ENCODE assay signal across 1 cellular context in the genomic region with DNA sequence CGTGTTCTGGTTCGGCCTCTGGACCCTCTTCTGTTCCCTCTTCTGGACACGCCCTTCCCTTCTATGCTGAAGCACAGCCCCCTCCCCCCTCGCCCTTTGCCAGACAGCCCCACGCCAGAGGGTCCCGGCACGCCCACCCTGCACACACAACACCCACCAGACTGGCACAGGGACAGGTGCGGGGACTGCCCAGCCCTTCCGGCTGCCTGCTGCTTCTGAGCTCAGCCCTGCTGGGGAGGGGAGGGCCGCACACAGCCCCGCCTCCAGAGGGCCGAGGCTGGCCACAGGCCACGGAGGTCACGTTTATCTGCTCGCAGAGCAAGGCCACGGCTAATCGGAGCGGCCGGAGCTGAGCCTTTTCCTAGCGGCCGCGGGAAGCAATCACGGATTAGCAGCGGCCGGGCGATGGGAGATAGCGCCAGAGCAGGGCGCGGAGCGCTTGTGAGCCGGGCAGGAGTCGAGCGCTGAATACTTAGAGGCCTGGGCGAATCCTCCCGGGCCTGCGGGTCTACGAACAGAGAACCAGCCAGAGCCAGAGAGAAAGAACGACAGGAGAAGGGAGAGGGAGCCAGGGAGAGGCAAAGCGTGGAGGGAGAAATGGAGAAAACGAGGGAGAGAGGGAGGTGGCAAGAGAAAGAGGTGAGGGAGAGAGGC.
TF ChIP-seq lines count a peak whose summit lies in the region.

No MANE protein-coding gene starts in this region.

TF ChIP-seq in HepG2, 621 proteins besides CTCF, POLR2A, EP300 and RAD21 (continued from another document and continues in another):
- TF ChIP-seq, protein P1, sequence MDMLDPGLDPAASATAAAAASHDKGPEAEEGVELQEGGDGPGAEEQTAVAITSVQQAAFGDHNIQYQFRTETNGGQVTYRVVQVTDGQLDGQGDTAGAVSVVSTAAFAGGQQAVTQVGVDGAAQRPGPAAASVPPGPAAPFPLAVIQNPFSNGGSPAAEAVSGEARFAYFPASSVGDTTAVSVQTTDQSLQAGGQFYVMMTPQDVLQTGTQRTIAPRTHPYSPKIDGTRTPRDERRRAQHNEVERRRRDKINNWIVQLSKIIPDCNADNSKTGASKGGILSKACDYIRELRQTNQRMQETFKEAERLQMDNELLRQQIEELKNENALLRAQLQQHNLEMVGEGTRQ (IDR thresholded peaks at IDR 0.05; ENCODE audit: low read depth, low read length), result no peak
- TF ChIP-seq, protein P1 (CRISPR knock-in tag; IDR thresholded peaks at IDR 0.05; ENCODE audit: borderline replicate concordance), result no peak
- TF ChIP-seq KLF6 (CRISPR knock-in tag; IDR thresholded peaks at IDR 0.05) (0 out of 2 replicates have a peak, but pooled peaks have one; percentile 42), YY1 (IDR thresholded peaks at IDR 0.05; ENCODE audit: insufficient read depth, insufficient replicate concordance, low read depth, low read length) (peak; percentile 43), RCOR2 (CRISPR knock-in tag; IDR thresholded peaks at IDR 0.05) (peak; percentile 72; the same call in 1 of the 2 replicates), GZF1 (CRISPR knock-in tag; IDR thresholded peaks at IDR 0.05) (peak; percentile 49; the same call in 1 of the 2 replicates), NFYC (CRISPR knock-in tag; IDR thresholded peaks at IDR 0.05) (peak; percentile 34), U2AF2 (IDR thresholded peaks at IDR 0.05; ENCODE audit: low read depth, low read length) (no peak), YEATS4 (CRISPR knock-in tag; IDR thresholded peaks at IDR 0.05; ENCODE audit: borderline replicate concordance) (0 out of 2 replicates have a peak, but pooled peaks have one; percentile 24), ZFX (CRISPR knock-in tag; IDR thresholded peaks at IDR 0.05; ENCODE audit: low read depth) (peak; percentile 75), BORCS8-MEF2B (CRISPR knock-in tag; IDR thresholded peaks at IDR 0.05) (peak; percentile 63), RBM39 (IDR thresholded peaks at IDR 0.05; ENCODE audit: low read depth, low read length, poor library complexity, severe bottlenecking) (peak; percentile 23), POLR2G (IDR thresholded peaks at IDR 0.05; ENCODE audit: low read depth, low read length) (peak; percentile 81), FOXJ3 (CRISPR knock-in tag; IDR thresholded peaks at IDR 0.05; ENCODE audit: borderline replicate concordance) (no peak; the same call in 1 of the 2 replicates), TARDBP (CRISPR knock-in tag; IDR thresholded peaks at IDR 0.05) (peak; percentile 82; the same call in 1 of the 2 replicates)
- TF ChIP-seq, protein P2, sequence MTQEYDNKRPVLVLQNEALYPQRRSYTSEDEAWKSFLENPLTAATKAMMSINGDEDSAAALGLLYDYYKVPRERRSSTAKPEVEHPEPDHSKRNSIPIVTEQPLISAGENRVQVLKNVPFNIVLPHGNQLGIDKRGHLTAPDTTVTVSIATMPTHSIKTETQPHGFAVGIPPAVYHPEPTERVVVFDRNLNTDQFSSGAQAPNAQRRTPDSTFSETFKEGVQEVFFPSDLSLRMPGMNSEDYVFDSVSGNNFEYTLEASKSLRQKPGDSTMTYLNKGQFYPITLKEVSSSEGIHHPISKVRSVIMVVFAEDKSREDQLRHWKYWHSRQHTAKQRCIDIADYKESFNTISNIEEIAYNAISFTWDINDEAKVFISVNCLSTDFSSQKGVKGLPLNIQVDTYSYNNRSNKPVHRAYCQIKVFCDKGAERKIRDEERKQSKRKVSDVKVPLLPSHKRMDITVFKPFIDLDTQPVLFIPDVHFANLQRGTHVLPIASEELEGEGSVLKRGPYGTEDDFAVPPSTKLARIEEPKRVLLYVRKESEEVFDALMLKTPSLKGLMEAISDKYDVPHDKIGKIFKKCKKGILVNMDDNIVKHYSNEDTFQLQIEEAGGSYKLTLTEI (CRISPR knock-in tag; conservative IDR thresholded peaks at IDR 0.05), result no peak
- TF ChIP-seq, protein P3, sequence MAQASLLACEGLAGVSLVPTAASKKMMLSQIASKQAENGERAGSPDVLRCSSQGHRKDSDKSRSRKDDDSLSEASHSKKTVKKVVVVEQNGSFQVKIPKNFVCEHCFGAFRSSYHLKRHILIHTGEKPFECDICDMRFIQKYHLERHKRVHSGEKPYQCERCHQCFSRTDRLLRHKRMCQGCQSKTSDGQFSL (CRISPR knock-in tag; IDR thresholded peaks at IDR 0.05), result 0 out of 2 replicates have a peak, but pooled peaks have one; percentile 56
- TF ChIP-seq, protein P4, sequence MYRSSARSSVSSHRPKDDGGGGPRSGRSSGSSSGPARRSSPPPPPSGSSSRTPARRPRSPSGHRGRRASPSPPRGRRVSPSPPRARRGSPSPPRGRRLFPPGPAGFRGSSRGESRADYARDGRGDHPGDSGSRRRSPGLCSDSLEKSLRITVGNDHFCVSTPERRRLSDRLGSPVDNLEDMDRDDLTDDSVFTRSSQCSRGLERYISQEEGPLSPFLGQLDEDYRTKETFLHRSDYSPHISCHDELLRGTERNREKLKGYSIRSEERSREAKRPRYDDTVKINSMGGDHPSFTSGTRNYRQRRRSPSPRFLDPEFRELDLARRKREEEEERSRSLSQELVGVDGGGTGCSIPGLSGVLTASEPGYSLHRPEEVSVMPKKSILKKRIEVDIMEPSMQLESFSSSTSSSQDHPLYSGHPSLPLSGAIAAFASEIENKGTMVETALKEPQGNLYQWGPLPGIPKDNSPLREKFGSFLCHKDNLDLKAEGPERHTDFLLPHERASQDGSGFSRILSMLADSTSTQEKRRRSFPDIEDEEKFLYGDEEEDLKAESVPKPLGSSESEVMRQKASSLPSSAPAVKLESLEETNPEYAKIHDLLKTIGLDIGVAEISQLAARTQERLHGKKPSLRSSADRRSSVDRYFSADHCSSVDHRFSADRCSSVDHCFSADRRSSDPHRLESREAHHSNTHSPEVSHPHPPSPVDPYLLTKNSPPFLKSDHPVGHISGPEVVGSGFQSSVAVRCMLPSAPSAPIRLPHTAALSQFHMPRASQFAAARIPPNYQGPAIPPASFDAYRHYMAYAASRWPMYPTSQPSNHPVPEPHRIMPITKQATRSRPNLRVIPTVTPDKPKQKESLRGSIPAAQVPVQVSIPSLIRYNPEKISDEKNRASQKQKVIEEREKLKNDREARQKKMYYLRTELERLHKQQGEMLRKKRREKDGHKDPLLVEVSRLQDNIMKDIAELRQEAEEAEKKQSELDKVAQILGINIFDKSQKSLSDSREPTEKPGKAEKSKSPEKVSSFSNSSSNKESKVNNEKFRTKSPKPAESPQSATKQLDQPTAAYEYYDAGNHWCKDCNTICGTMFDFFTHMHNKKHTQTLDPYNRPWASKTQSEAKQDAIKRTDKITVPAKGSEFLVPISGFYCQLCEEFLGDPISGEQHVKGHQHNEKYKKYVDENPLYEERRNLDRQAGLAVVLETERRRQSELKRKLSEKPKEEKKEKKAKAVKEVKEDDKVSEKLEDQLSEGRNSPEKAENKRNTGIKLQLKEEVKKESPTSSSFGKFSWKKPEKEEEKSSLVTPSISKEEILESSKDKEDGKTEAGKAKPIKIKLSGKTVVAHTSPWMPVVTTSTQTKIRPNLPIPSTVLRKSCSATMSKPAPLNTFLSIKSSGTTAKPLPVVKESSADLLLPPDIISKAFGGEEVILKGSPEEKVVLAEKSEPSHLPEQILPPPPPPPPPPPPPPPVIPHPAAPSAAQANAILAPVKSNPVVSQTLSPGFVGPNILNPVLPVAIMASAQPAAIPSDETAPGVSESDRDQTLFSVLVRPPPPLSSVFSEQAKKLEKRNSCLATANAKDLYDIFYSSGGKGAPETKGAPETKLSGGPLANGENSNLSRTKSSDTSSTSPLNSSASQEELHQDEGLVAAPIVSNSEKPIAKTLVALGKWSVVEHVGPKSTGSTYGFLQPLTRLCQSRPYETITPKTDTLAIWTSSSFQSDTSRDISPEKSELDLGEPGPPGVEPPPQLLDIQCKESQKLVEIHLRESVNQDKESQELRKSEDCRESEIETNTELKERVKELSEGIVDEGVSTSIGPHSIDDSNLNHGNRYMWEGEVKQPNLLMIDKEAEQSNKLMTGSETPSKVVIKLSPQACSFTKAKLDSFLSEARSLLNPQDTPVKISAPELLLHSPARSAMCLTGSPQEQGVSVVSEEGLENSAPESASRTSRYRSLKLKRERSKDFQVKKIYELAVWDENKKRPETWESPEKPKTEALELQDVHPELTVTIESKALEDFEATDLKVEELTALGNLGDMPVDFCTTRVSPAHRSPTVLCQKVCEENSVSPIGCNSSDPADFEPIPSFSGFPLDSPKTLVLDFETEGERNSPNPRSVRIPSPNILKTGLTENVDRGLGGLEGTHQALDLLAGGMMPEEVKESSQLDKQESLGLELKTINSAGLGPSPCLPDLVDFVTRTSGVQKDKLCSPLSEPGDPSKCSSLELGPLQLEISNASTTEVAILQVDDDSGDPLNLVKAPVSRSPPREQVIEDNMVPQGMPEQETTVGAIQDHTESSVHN (CRISPR knock-in tag; IDR thresholded peaks at IDR 0.05), result no peak; the same call in 1 of the 2 replicates
- TF ChIP-seq, protein P5, sequence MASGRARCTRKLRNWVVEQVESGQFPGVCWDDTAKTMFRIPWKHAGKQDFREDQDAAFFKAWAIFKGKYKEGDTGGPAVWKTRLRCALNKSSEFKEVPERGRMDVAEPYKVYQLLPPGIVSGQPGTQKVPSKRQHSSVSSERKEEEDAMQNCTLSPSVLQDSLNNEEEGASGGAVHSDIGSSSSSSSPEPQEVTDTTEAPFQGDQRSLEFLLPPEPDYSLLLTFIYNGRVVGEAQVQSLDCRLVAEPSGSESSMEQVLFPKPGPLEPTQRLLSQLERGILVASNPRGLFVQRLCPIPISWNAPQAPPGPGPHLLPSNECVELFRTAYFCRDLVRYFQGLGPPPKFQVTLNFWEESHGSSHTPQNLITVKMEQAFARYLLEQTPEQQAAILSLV (CRISPR knock-in tag; IDR thresholded peaks at IDR 0.05; ENCODE audit: borderline replicate concordance), result peak; percentile 61; the same call in 1 of the 2 replicates
- TF ChIP-seq, protein P6, sequence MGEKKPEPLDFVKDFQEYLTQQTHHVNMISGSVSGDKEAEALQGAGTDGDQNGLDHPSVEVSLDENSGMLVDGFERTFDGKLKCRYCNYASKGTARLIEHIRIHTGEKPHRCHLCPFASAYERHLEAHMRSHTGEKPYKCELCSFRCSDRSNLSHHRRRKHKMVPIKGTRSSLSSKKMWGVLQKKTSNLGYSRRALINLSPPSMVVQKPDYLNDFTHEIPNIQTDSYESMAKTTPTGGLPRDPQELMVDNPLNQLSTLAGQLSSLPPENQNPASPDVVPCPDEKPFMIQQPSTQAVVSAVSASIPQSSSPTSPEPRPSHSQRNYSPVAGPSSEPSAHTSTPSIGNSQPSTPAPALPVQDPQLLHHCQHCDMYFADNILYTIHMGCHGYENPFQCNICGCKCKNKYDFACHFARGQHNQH (CRISPR knock-in tag; IDR thresholded peaks at IDR 0.05), result peak; percentile 60; the same call in 1 of the 2 replicates
- TF ChIP-seq, protein P7, sequence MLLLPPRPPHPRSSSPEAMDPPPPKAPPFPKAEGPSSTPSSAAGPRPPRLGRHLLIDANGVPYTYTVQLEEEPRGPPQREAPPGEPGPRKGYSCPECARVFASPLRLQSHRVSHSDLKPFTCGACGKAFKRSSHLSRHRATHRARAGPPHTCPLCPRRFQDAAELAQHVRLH (CRISPR knock-in tag; IDR thresholded peaks at IDR 0.05; ENCODE audit: borderline replicate concordance, low read depth), result peak; percentile 62; the same call in 1 of the 2 replicates
- TF ChIP-seq, protein P8, sequence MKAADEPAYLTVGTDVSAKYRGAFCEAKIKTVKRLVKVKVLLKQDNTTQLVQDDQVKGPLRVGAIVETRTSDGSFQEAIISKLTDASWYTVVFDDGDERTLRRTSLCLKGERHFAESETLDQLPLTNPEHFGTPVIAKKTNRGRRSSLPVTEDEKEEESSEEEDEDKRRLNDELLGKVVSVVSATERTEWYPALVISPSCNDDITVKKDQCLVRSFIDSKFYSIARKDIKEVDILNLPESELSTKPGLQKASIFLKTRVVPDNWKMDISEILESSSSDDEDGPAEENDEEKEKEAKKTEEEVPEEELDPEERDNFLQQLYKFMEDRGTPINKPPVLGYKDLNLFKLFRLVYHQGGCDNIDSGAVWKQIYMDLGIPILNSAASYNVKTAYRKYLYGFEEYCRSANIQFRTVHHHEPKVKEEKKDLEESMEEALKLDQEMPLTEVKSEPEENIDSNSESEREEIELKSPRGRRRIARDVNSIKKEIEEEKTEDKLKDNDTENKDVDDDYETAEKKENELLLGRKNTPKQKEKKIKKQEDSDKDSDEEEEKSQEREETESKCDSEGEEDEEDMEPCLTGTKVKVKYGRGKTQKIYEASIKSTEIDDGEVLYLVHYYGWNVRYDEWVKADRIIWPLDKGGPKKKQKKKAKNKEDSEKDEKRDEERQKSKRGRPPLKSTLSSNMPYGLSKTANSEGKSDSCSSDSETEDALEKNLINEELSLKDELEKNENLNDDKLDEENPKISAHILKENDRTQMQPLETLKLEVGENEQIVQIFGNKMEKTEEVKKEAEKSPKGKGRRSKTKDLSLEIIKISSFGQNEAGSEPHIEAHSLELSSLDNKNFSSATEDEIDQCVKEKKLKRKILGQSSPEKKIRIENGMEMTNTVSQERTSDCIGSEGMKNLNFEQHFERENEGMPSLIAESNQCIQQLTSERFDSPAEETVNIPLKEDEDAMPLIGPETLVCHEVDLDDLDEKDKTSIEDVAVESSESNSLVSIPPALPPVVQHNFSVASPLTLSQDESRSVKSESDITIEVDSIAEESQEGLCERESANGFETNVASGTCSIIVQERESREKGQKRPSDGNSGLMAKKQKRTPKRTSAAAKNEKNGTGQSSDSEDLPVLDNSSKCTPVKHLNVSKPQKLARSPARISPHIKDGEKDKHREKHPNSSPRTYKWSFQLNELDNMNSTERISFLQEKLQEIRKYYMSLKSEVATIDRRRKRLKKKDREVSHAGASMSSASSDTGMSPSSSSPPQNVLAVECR (CRISPR knock-in tag; IDR thresholded peaks at IDR 0.05; ENCODE audit: borderline replicate concordance), result peak; percentile 68
- TF ChIP-seq, protein P9, sequence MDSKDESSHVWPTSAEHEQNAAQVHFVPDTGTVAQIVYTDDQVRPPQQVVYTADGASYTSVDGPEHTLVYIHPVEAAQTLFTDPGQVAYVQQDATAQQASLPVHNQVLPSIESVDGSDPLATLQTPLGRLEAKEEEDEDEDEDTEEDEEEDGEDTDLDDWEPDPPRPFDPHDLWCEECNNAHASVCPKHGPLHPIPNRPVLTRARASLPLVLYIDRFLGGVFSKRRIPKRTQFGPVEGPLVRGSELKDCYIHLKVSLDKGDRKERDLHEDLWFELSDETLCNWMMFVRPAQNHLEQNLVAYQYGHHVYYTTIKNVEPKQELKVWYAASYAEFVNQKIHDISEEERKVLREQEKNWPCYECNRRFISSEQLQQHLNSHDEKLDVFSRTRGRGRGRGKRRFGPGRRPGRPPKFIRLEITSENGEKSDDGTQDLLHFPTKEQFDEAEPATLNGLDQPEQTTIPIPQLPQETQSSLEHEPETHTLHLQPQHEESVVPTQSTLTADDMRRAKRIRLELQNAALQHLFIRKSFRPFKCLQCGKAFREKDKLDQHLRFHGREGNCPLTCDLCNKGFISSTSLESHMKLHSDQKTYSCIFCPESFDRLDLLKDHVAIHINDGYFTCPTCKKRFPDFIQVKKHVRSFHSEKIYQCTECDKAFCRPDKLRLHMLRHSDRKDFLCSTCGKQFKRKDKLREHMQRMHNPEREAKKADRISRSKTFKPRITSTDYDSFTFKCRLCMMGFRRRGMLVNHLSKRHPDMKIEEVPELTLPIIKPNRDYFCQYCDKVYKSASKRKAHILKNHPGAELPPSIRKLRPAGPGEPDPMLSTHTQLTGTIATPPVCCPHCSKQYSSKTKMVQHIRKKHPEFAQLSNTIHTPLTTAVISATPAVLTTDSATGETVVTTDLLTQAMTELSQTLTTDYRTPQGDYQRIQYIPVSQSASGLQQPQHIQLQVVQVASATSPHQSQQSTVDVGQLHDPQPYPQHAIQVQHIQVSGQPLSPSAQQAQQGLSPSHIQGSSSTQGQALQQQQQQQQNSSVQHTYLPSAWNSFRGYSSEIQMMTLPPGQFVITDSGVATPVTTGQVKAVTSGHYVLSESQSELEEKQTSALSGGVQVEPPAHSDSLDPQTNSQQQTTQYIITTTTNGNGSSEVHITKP (CRISPR knock-in tag; IDR thresholded peaks at IDR 0.05; ENCODE audit: low read depth), result peak; percentile 57; the same call in 1 of the 2 replicates
